18 cellular contexts compared by ENCODE assay signal in the genomic region with DNA sequence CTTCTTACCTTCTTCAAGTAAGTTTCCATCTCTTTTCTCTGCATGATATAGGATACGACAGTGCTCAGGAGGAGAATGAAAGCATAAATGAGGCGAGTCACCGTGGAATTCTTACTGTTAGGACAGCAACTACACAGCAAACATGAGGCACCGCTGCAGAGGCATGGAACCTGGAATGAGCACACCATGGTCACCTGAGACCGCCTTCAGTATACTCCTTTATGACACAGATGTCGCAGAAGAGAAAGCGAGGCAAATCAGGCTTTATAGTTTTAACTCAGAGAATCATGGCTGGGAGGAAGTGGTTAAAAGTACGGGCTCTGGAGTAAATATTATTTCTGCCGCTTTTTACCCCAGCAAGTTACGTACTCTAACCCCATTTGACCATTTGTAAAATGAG. TPM values are rescaled to one million over a fixed set of nuclear protein-coding genes. Genes with fewer than 3 reads are reported as not detected.
DNase-seq lines count a peak whose midpoint lies in the region; ATAC-seq and TF ChIP-seq lines count a peak whose summit lies in the region.
"Had no signal": no experiment of that assay in that cellular context is flagged by ENCODE, and none has a peak within 500 bp of the region (broad histone marks: within the 10 kb centered on the region; RNA-seq: fewer than 3 reads in every experiment).

No MANE protein-coding gene starts in this region.

- no peak for DNase-seq in activated CD8-positive, alpha-beta T cell treated with anti-CD3 and anti-CD28 coated beads for 36 hours
- no peak for DNase-seq in activated CD8-positive, alpha-beta T cell treated with anti-CD3 and anti-CD28 coated beads, Interleukin-2, amount 10 ng/mL, durations not matched to agents 7 days and 5 days
- DNase-seq in CD4-positive, alpha-beta T cell: no peak
- DNase-seq in immature natural killer cell (no peak), NCI-H526 (lab: John Stamatoyannopoulos, UW) (no peak), tibial artery (no peak)
- DNase-seq: DND-41, GF-D8, NCI-H1105 treated with DMSO at 0.1 percent for 48 hours, NCI-H187, NCI-H446 treated with DMSO at 0.1 percent for 48 hours, NCI-H774, PC-9 had no signal

- H3K27ac Mint-ChIP-seq in activated CD8-positive, alpha-beta T cell treated with anti-CD3 and anti-CD28 coated beads for 36 hours: peak overlapping the region; percentile 3
- no peak overlapping the region for H3K27ac Mint-ChIP-seq in activated CD8-positive, alpha-beta T cell treated with anti-CD3 and anti-CD28 coated beads, Interleukin-2, amount 10 ng/mL, durations not matched to agents 7 days and 5 days
- H3K27ac Mint-ChIP-seq in CD4-positive, alpha-beta T cell: peak overlapping the region; percentile 79
- H3K27ac Mint-ChIP-seq in immature natural killer cell: peak overlapping the region; percentile 7 to 84 (median 51)

- H3K4me3 ChIP-seq in Loucy (ENCODE audit: low read length, poor library complexity, severe bottlenecking) (peak overlapping the region; percentile 10), tibial artery (no peak overlapping the region)
- H3K4me3 ChIP-seq: PC-9 had no signal

- H3K27me3 ChIP-seq in CD4-positive, alpha-beta T cell (ENCODE audit: control insufficient read depth, insufficient read depth, low read length): no peaks in the 10 kb centered on the region
- no peaks in the 10 kb centered on the region for H3K27me3 ChIP-seq in Loucy (ENCODE audit: insufficient read depth, low read length, poor library complexity, severe bottlenecking)
- no peaks in the 10 kb centered on the region for H3K27me3 ChIP-seq in tibial artery

- H3K79me2 ChIP-seq in Loucy (ENCODE audit: insufficient read depth, low read length): peaks cover 73% of the 10 kb centered on the region

- TF ChIP-seq CTCF in activated CD8-positive, alpha-beta T cell treated with anti-CD3 and anti-CD28 coated beads for 36 hours (IDR thresholded peaks at IDR 0.05): no peak
- no peak for TF ChIP-seq CTCF in CD4-positive, alpha-beta T cell (IDR thresholded peaks at IDR 0.05)
- no peak for TF ChIP-seq CTCF in Loucy (conservative IDR thresholded peaks at IDR 0.05; ENCODE audit: low read length)
- no peak for TF ChIP-seq CTCF in tibial artery (IDR thresholded peaks at IDR 0.05)

- peak overlapping the region; percentile 44 for H3K4me2 ChIP-seq in Loucy (ENCODE audit: low read depth, low read length, poor library complexity, severe bottlenecking)
- H3K4me2 ChIP-seq: KMS-11, PC-9 had no signal

- peaks cover 39% of the 10 kb centered on the region for H4K20me1 ChIP-seq in Loucy (ENCODE audit: insufficient read depth, low read length, poor library complexity, severe bottlenecking)

- H3K9me3 ChIP-seq in CD4-positive, alpha-beta T cell (ENCODE audit: control insufficient read depth, low read length): no peaks in the 10 kb centered on the region
- no peaks in the 10 kb centered on the region for H3K9me3 ChIP-seq in Loucy (ENCODE audit: insufficient read depth, low read depth, low read length)
- H3K9me3 ChIP-seq in tibial artery: no peaks in the 10 kb centered on the region

- intact Hi-C loops in activated CD8-positive, alpha-beta T cell treated with anti-CD3 and anti-CD28 coated beads for 36 hours (cut with micrococcal nuclease): no loop called here
- intact Hi-C loops in CD4-positive, alpha-beta T cell (cut with DNase I, micrococcal nuclease): no loop called here
- intact Hi-C loops in tibial artery (cut with DNase I; ENCODE audit: low total_unique reads): no loop called here

- no peak overlapping the region for H3K4me3 Mint-ChIP-seq in activated CD8-positive, alpha-beta T cell treated with anti-CD3 and anti-CD28 coated beads for 36 hours
- H3K4me3 Mint-ChIP-seq in activated CD8-positive, alpha-beta T cell treated with anti-CD3 and anti-CD28 coated beads, Interleukin-2, amount 10 ng/mL, durations not matched to agents 7 days and 5 days: no peak overlapping the region
- peak overlapping the region; percentile 43 for H3K4me3 Mint-ChIP-seq in CD4-positive, alpha-beta T cell
- no peak overlapping the region for H3K4me3 Mint-ChIP-seq in immature natural killer cell

- H3K9me2 ChIP-seq in Loucy (replicated peaks; ENCODE audit: low read depth, low read length): no peaks in the 10 kb centered on the region

- H3K36me3 Mint-ChIP-seq in activated CD8-positive, alpha-beta T cell treated with anti-CD3 and anti-CD28 coated beads for 36 hours (ENCODE audit: low read depth): peaks cover 12% of the 10 kb centered on the region
- H3K36me3 Mint-ChIP-seq in activated CD8-positive, alpha-beta T cell treated with anti-CD3 and anti-CD28 coated beads, Interleukin-2, amount 10 ng/mL, durations not matched to agents 7 days and 5 days (ENCODE audit: low read depth): peaks cover 25% of the 10 kb centered on the region
- peaks cover 75% of the 10 kb centered on the region for H3K36me3 Mint-ChIP-seq in CD4-positive, alpha-beta T cell (ENCODE audit: low read depth)
- peaks cover 3 to 18% (median 11%) of the 10 kb centered on the region in 3 donors for H3K36me3 Mint-ChIP-seq in immature natural killer cell

- no peak overlapping the region for H3K27ac ChIP-seq in CD4-positive, alpha-beta T cell (ENCODE audit: low read depth, low read length)
- H3K27ac ChIP-seq in tibial artery: no peak overlapping the region
- H3K27ac ChIP-seq: C4-2B, KMS-11, PC-9 had no signal

- no peak overlapping the region for H2AFZ ChIP-seq in Loucy (ENCODE audit: low read length)
- H2AFZ ChIP-seq: PC-9 had no signal

- H3K36me3 ChIP-seq in Loucy (ENCODE audit: insufficient read depth, low read length): peaks cover 37% of the 10 kb centered on the region; the same call in 1 of the 2 replicates
- H3K36me3 ChIP-seq in tibial artery: peaks cover 34 to 43% (median 36%) of the 10 kb centered on the region in 3 donors

- POLR2A ChIA-PET in activated CD8-positive, alpha-beta T cell treated with anti-CD3 and anti-CD28 coated beads for 36 hours (lab: Charles Lee): no interaction called here
- POLR2A ChIA-PET in activated CD8-positive, alpha-beta T cell treated with anti-CD3 and anti-CD28 coated beads, Interleukin-2, amount 10 ng/mL, durations not matched to agents 7 days and 5 days (lab: Charles Lee): no interaction called here
- POLR2A ChIA-PET in CD4-positive, alpha-beta T cell (lab: Charles Lee): interaction anchor here (1.0 to 1.1 kb wide), 2 partner anchors 16 to 17 kb away, joined by 3 read pairs; no protein-coding TSS in a partner anchor

- H3F3A ChIP-seq in Loucy (ENCODE audit: low read depth): no peaks in the 10 kb centered on the region; the same call in 1 of the 2 replicates

- CTCF ChIA-PET in activated CD8-positive, alpha-beta T cell treated with anti-CD3 and anti-CD28 coated beads for 36 hours (lab: Charles Lee): interaction anchor here (1.0 to 1.2 kb wide), 3 partner anchors 63 to 129 kb away, joined by 3 read pairs; no protein-coding TSS in a partner anchor
- CTCF ChIA-PET in activated CD8-positive, alpha-beta T cell treated with anti-CD3 and anti-CD28 coated beads, Interleukin-2, amount 10 ng/mL, durations not matched to agents 7 days and 5 days (lab: Charles Lee): interaction anchor here (1.6 kb wide), 1 partner anchor 96 kb away, joined by 3 read pairs; no protein-coding TSS in a partner anchor
- CTCF ChIA-PET in CD4-positive, alpha-beta T cell (lab: Charles Lee): no interaction called here

- H3K27me3 Mint-ChIP-seq in activated CD8-positive, alpha-beta T cell treated with anti-CD3 and anti-CD28 coated beads for 36 hours: no peaks in the 10 kb centered on the region
- H3K27me3 Mint-ChIP-seq in activated CD8-positive, alpha-beta T cell treated with anti-CD3 and anti-CD28 coated beads, Interleukin-2, amount 10 ng/mL, durations not matched to agents 7 days and 5 days (ENCODE audit: low read depth): no peaks in the 10 kb centered on the region
- H3K27me3 Mint-ChIP-seq in CD4-positive, alpha-beta T cell: no peaks in the 10 kb centered on the region
- H3K27me3 Mint-ChIP-seq in immature natural killer cell (ENCODE audit: low read depth in 3 of 3): no peaks in the 10 kb centered on the region

- peak; percentile 37 for ATAC-seq in activated CD8-positive, alpha-beta T cell treated with anti-CD3 and anti-CD28 coated beads for 36 hours
- no peak for ATAC-seq in activated CD8-positive, alpha-beta T cell treated with anti-CD3 and anti-CD28 coated beads, Interleukin-2, amount 10 ng/mL, durations not matched to agents 7 days and 5 days
- ATAC-seq in CD4-positive, alpha-beta T cell (ENCODE audit: poor library complexity): no peak
- no peak for ATAC-seq in HG03045 (IDR thresholded peaks at IDR 0.05; ENCODE audit: unreplicated experiment)
- ATAC-seq: HepG2 had no signal

- H3K4me1 Mint-ChIP-seq in activated CD8-positive, alpha-beta T cell treated with anti-CD3 and anti-CD28 coated beads for 36 hours (ENCODE audit: low read depth): peaks cover 38% of the 10 kb centered on the region
- peaks cover 20% of the 10 kb centered on the region for H3K4me1 Mint-ChIP-seq in activated CD8-positive, alpha-beta T cell treated with anti-CD3 and anti-CD28 coated beads, Interleukin-2, amount 10 ng/mL, durations not matched to agents 7 days and 5 days (ENCODE audit: low read depth)
- peaks cover 47% of the 10 kb centered on the region for H3K4me1 Mint-ChIP-seq in CD4-positive, alpha-beta T cell (ENCODE audit: low read depth)
- H3K4me1 Mint-ChIP-seq in immature natural killer cell: peaks cover 38 to 50% of the 10 kb centered on the region in 2 donors

- H3K9me3 Mint-ChIP-seq in activated CD8-positive, alpha-beta T cell treated with anti-CD3 and anti-CD28 coated beads for 36 hours: no peaks in the 10 kb centered on the region
- no peaks in the 10 kb centered on the region for H3K9me3 Mint-ChIP-seq in activated CD8-positive, alpha-beta T cell treated with anti-CD3 and anti-CD28 coated beads, Interleukin-2, amount 10 ng/mL, durations not matched to agents 7 days and 5 days (ENCODE audit: insufficient read depth)
- no peaks in the 10 kb centered on the region for H3K9me3 Mint-ChIP-seq in CD4-positive, alpha-beta T cell
- no peaks in the 10 kb centered on the region for H3K9me3 Mint-ChIP-seq in immature natural killer cell

- H3K9ac ChIP-seq in Loucy (ENCODE audit: low read depth, low read length, poor library complexity, severe bottlenecking): no peak overlapping the region
- H3K9ac ChIP-seq: KMS-11 had no signal

- H3K4me1 ChIP-seq in Loucy (ENCODE audit: insufficient read depth, low read length, poor library complexity, severe bottlenecking) (peaks cover 38% of the 10 kb centered on the region), tibial artery (peaks cover 0 to 43% (median 25%) of the 10 kb centered on the region in 4 donors)

RNA-seq across cellular contexts. Expression of gene SERINC3, which starts 8.0 kb away (rescaled TPM):
- 10 to 100 TPM; 43.1 to 44.6 TPM for total RNA-seq in activated CD8-positive, alpha-beta T cell treated with anti-CD3 and anti-CD28 coated beads for 36 hours
- 10 to 100 TPM; 56.3 to 57.8 TPM for total RNA-seq in activated CD8-positive, alpha-beta T cell treated with anti-CD3 and anti-CD28 coated beads, Interleukin-2, amount 10 ng/mL, durations not matched to agents 7 days and 5 days
- total RNA-seq in CD4-positive, alpha-beta T cell: 10 to 100 TPM; 39.5 to 40.2 TPM
- polyA plus RNA-seq in immature natural killer cell: 100 to 1,000 TPM; 180 to 266 (median 215) TPM

RNA-seq across cellular contexts. Expression of gene TTPAL, which starts 38.2 kb away (rescaled TPM):
- 10 to 100 TPM; 15.2 to 19.5 TPM for total RNA-seq in activated CD8-positive, alpha-beta T cell treated with anti-CD3 and anti-CD28 coated beads for 36 hours
- 10 to 100 TPM; 18.0 to 18.4 TPM for total RNA-seq in activated CD8-positive, alpha-beta T cell treated with anti-CD3 and anti-CD28 coated beads, Interleukin-2, amount 10 ng/mL, durations not matched to agents 7 days and 5 days
- total RNA-seq in CD4-positive, alpha-beta T cell: 1 to 10 TPM; 9.0 to 9.9 TPM
- polyA plus RNA-seq in immature natural killer cell: 10 to 100 TPM in 1 of 3 donors, 1 to 10 TPM in 2; 5.0 to 13.8 (median 5.6) TPM
